In genomic region chr4:3051141-3051897, GRCh38 we compare ENCODE assay signal across 1 cellular context.
TF ChIP-seq lines count a peak whose summit lies in the region.

No MANE protein-coding gene starts in this region.

TF ChIP-seq in K562, 482 proteins besides CTCF, POLR2A, EP300 and RAD21:
- TF ChIP-seq KDM1A (IDR thresholded peaks at IDR 0.05): peak; percentile 65 to 76
